Comparison of ENCODE assay signal across 9 cellular contexts in genomic region chr5:142597546-142598337, GRCh38.
DNase-seq lines count a peak whose midpoint lies in the region; ATAC-seq and TF ChIP-seq lines count a peak whose summit lies in the region.
"Had no signal": no experiment of that assay in that cellular context is flagged by ENCODE, and none has a peak within 500 bp of the region (broad histone marks: within the 10 kb centered on the region; RNA-seq: fewer than 3 reads in every experiment).

No MANE protein-coding gene starts in this region.

- TF ChIP-seq POLR2A in adrenal gland (IDR thresholded peaks at IDR 0.05), result no peak

- 50 to 59% (median 55%) methylated on average over 6 of the region's 6 CpGs for WGBS in adrenal gland, 4 donors

- no peaks in the 10 kb centered on the region for H3K9me3 ChIP-seq in adrenal gland (replicated peaks in 1 of 3)
- no peaks in the 10 kb centered on the region for H3K9me3 ChIP-seq in ascending aorta

- peak overlapping the region in 2 of 5 donors; percentile 8 to 32 for H3K27ac ChIP-seq in adrenal gland
- no peak overlapping the region for H3K27ac ChIP-seq in ascending aorta

- peaks cover 8 to 11% of the 10 kb centered on the region in 2 donors for H3K4me1 ChIP-seq in adrenal gland (replicated peaks in 1 of 2)
- peaks cover 0 to 13% of the 10 kb centered on the region in 2 donors for H3K4me1 ChIP-seq in ascending aorta

- H3K4me3 ChIP-seq in BJ (ENCODE audit: low read depth, low read length), result no peak overlapping the region
- H3K4me3 ChIP-seq in HFF-Myc (replicated peaks; ENCODE audit: low read depth, low read length), result no peak overlapping the region
- H3K4me3 ChIP-seq in adrenal gland, result no peak overlapping the region
- H3K4me3 ChIP-seq in ascending aorta, result no peak overlapping the region
- H3K4me3 ChIP-seq: lung had no signal

- TF ChIP-seq CTCF in BJ (IDR thresholded peaks at IDR 0.05; ENCODE audit: insufficient read depth, low read depth, low read length) (peak; percentile 24; the same call in 1 of the 2 replicates), HFF-Myc (IDR thresholded peaks at IDR 0.05; ENCODE audit: low read depth, low read length, missing control alignments) (no peak), adrenal gland (IDR thresholded peaks at IDR 0.05) (peak in 1 of 6 experiments; percentile 30), ascending aorta (IDR thresholded peaks at IDR 0.05) (no peak)

- DNase-seq in BJ (ENCODE audit: low read depth) (no peak), HFF-Myc (ENCODE audit: extremely low read depth, low read depth) (peak; percentile 55), adrenal gland (peak; percentile 51 to 86 (median 78)), lung microvascular endothelial cell (ENCODE audit: low read depth in 2 of 2) (peak; percentile 73 to 84), ascending aorta (ENCODE audit: low spot score in 2 of 2) (no peak), left colon (no peak)

- CTCF ChIA-PET in BJ (lab: Yijun Ruan, JAX), result interaction anchor here (0.6 to 2.5 kb wide), 10 partner anchors 9 to 115 kb away, joined by 3 to 7 read pairs (median 5); no protein-coding TSS in a partner anchor

- H3K27me3 ChIP-seq in BJ (ENCODE audit: control insufficient read depth, insufficient read depth, low read length) (no peaks in the 10 kb centered on the region), adrenal gland (peaks cover 3% of the 10 kb centered on the region), ascending aorta (no peaks in the 10 kb centered on the region)

- no peak for ATAC-seq in GM21825 (IDR thresholded peaks at IDR 0.05; ENCODE audit: unreplicated experiment)
- ATAC-seq in GM21737 (IDR thresholded peaks at IDR 0.05; ENCODE audit: unreplicated experiment), result no peak
- ATAC-seq in left colon, result no peak

- intact Hi-C loops in adrenal gland (cut with DNase I) (no loop called here), ascending aorta (cut with DNase I) (no loop called here), left colon (cut with DNase I, micrococcal nuclease) (no loop called here)

- H3K36me3 ChIP-seq in BJ (ENCODE audit: control insufficient read depth, insufficient read depth, low read length) (no peaks in the 10 kb centered on the region), adrenal gland (replicated peaks in 1 of 2) (no peaks in the 10 kb centered on the region), ascending aorta (peaks cover 0 to 5% of the 10 kb centered on the region in 2 donors)

- POLR2A ChIA-PET in BJ (lab: Charles Lee), result interaction anchor here (0.6 kb wide), 1 partner anchor 133 kb away, joined by 3 read pairs; no protein-coding TSS in a partner anchor

Comparison
In these comparisons a context has a peak if more than half of its experiments do, and no peak if none do; other contexts are left out.
1. DNase-seq: peak in HFF-Myc (single experiment), adrenal gland (7 of 7) and lung microvascular endothelial cell (2 of 2); none in BJ (single experiment), ascending aorta (0 of 2) and left colon (0 of 2).